1 cellular context compared by ENCODE assay signal in genomic region chr3:58529516-58530353, GRCh38.
TF ChIP-seq lines count a peak whose summit lies in the region.

No MANE protein-coding gene starts in this region.

TF ChIP-seq in H1, 55 proteins besides CTCF, POLR2A, EP300 and RAD21:
- TF ChIP-seq YY1 (IDR thresholded peaks at IDR 0.05; ENCODE audit: low read depth, low read length) (peak; percentile 58; the same call in 1 of the 2 replicates), SRF (IDR thresholded peaks at IDR 0.05; ENCODE audit: low read depth, low read length) (no peak), NANOG (IDR thresholded peaks at IDR 0.05; ENCODE audit: insufficient read depth, low read depth, low read length, poor library complexity, severe bottlenecking) (no peak), EGR1 (IDR thresholded peaks at IDR 0.05; ENCODE audit: borderline replicate concordance, low read depth, low read length) (no peak), CBX5 (IDR thresholded peaks at IDR 0.05; ENCODE audit: low read depth, low read length) (no peak), HDAC6 (IDR thresholded peaks at IDR 0.05; ENCODE audit: low read depth, low read length) (no peak)
